Comparison of ENCODE assay signal across 25 cellular contexts in genomic region chr9:68805890-68806517, GRCh38.
DNase-seq lines count a peak whose midpoint lies in the region; ATAC-seq, FAIRE-seq and TF ChIP-seq lines count a peak whose summit lies in the region.
"Had no signal": no experiment of that assay in that cellular context is flagged by ENCODE, and none has a peak within 500 bp of the region (broad histone marks: within the 10 kb centered on the region; RNA-seq: fewer than 3 reads in every experiment).

No MANE protein-coding gene starts in this region.

- CTCF ChIA-PET in K562 (lab: Yijun Ruan, JAX; ENCODE audit: low intra/inter-chr PET ratio) = no interaction called here
- CTCF ChIA-PET in activated CD4-positive, alpha-beta memory T cell treated with anti-CD3 and anti-CD28 coated beads, Interleukin-2, amount 10 ng/mL, durations not matched to agents 7 days and 5 days (lab: Charles Lee) = no interaction called here

- H3K27me3 ChIP-seq in K562 (ENCODE audit: control insufficient read depth in 2 of 2, insufficient read depth in 2 of 2, low read length in 2 of 2) (no peaks in the 10 kb centered on the region), right cardiac atrium (ENCODE audit: control insufficient read depth, insufficient read depth) (no peaks in the 10 kb centered on the region), gastrocnemius medialis (no peaks in the 10 kb centered on the region)
- H3K27me3 ChIP-seq: MG63, suprapubic skin had no signal

- TF ChIP-seq CTCF in K562 (IDR thresholded peaks at IDR 0.05 in 2 of 3, conservative IDR thresholded peaks at IDR 0.05 in 1 of 3; ENCODE audit: insufficient read depth in 2 of 3, low read depth in 1 of 3, low read length in 3 of 3) = no peak
- no peak for TF ChIP-seq CTCF in gastrocnemius medialis (IDR thresholded peaks at IDR 0.05 in 4 of 5, conservative IDR thresholded peaks at IDR 0.05 in 1 of 5)

- H3K36me3 ChIP-seq in K562 (ENCODE audit: control insufficient read depth, insufficient read depth, low read length) = no peaks in the 10 kb centered on the region
- H3K36me3 ChIP-seq in gastrocnemius medialis = no peaks in the 10 kb centered on the region
- H3K36me3 ChIP-seq: HAP-1, MG63, suprapubic skin had no signal

- no peak for TF ChIP-seq RAD21 in K562 (CRISPR knock-in tag; conservative IDR thresholded peaks at IDR 0.05 in 1 of 2, IDR thresholded peaks at IDR 0.05 in 1 of 2)

- POLR2A ChIA-PET in K562 (lab: Yijun Ruan, JAX) = no interaction called here
- POLR2A ChIA-PET in activated CD4-positive, alpha-beta memory T cell treated with anti-CD3 and anti-CD28 coated beads, Interleukin-2, amount 10 ng/mL, durations not matched to agents 7 days and 5 days (lab: Charles Lee) = no interaction called here

- peaks cover 9 to 10% of the 10 kb centered on the region in 2 experiments; a peak in 2 of 5 replicates for H3K4me1 ChIP-seq in K562 (replicated peaks in 1 of 2; ENCODE audit: control insufficient read depth in 2 of 2, insufficient read depth in 2 of 2, low read length in 2 of 2)
- peaks cover 14% of the 10 kb centered on the region for H3K4me1 ChIP-seq in right cardiac atrium (ENCODE audit: control insufficient read depth, insufficient read depth, low read length)
- H3K4me1 ChIP-seq in gastrocnemius medialis = peaks cover 10 to 15% of the 10 kb centered on the region in 2 donors
- H3K4me1 ChIP-seq: suprapubic skin had no signal

- H3K27ac Mint-ChIP-seq in activated CD4-positive, alpha-beta memory T cell treated with anti-CD3 and anti-CD28 coated beads, Interleukin-2, amount 10 ng/mL, durations not matched to agents 7 days and 5 days = no peak overlapping the region
- H3K27ac Mint-ChIP-seq: T-cell had no signal

- no peaks in the 10 kb centered on the region for H3K36me3 Mint-ChIP-seq in activated CD4-positive, alpha-beta memory T cell treated with anti-CD3 and anti-CD28 coated beads, Interleukin-2, amount 10 ng/mL, durations not matched to agents 7 days and 5 days (ENCODE audit: low read depth)
- H3K36me3 Mint-ChIP-seq: naive thymus-derived CD4-positive, alpha-beta T cell; T-cell had no signal

- no peak overlapping the region for H3K4me3 ChIP-seq in K562
- no peak overlapping the region for H3K4me3 ChIP-seq in right cardiac atrium (ENCODE audit: low read length)
- H3K4me3 ChIP-seq in gastrocnemius medialis = no peak overlapping the region
- H3K4me3 ChIP-seq: HAP-1, MG63, suprapubic skin had no signal

- FAIRE-seq in K562 (lab: Jason Lieb, UNC) = peak; percentile 6
- FAIRE-seq: G401.6, islet of Langerhans had no signal

- DNase-seq in ELF-1 (ENCODE audit: low read depth, low spot score) = peak; percentile 30
- peak in 1 of 4 experiments; percentile 29 for DNase-seq in K562 (ENCODE audit: extremely low read depth in 1 of 4, low spot score in 3 of 4)
- DNase-seq in right cardiac atrium = no peak
- DNase-seq in gastrocnemius medialis = no peak
- no peak for DNase-seq in SW 1271 (lab: John Stamatoyannopoulos, UW)
- DNase-seq in NCI-H1105 (lab: John Stamatoyannopoulos, UW) = no peak
- no peak for DNase-seq in AML-193 (lab: John Stamatoyannopoulos, UW)
- DNase-seq in activated CD4-positive, alpha-beta memory T cell treated with anti-CD3 and anti-CD28 coated beads, Interleukin-2, amount 10 ng/mL, durations not matched to agents 7 days and 5 days = no peak
- DNase-seq: ACHN; activated naive CD4-positive, alpha-beta T cell; activated T-cell treated with anti-CD3 and anti-CD28 coated beads, Interleukin-2, amount 50 U/mL, for 4 hours; amniotic stem cell; hippocampal formation; IMR-90; MG63; naive thymus-derived CD4-positive, alpha-beta T cell; SIG-M5; T-cell had no signal

- H4K20me1 ChIP-seq in K562 (replicated peaks; ENCODE audit: control insufficient read depth, insufficient read depth, low read length) = peaks cover 17% of the 10 kb centered on the region

- TF ChIP-seq POLR2A in K562 (conservative IDR thresholded peaks at IDR 0.05) (no peak), gastrocnemius medialis (IDR thresholded peaks at IDR 0.05) (no peak)

- no peak overlapping the region; a peak in 1 of 4 replicates for H3K9ac ChIP-seq in K562 (ENCODE audit: insufficient read depth in 1 of 2, low read depth in 2 of 2, low read length in 2 of 2)

- H3K9me3 ChIP-seq in K562 (replicated peaks; ENCODE audit: control insufficient read depth, insufficient read depth, low read depth, low read length) = no peaks in the 10 kb centered on the region
- no peaks in the 10 kb centered on the region for H3K9me3 ChIP-seq in right cardiac atrium (ENCODE audit: control insufficient read depth, low read length)
- H3K9me3 ChIP-seq in gastrocnemius medialis = no peaks in the 10 kb centered on the region
- H3K9me3 ChIP-seq: HAP-1, MG63, suprapubic skin had no signal

- H3K4me3 Mint-ChIP-seq in activated CD4-positive, alpha-beta memory T cell treated with anti-CD3 and anti-CD28 coated beads, Interleukin-2, amount 10 ng/mL, durations not matched to agents 7 days and 5 days = no peak overlapping the region
- H3K4me3 Mint-ChIP-seq: activated T-cell treated with anti-CD3 and anti-CD28 coated beads, Interleukin-2, amount 50 U/mL, for 4 hours; central memory CD8-positive, alpha-beta T cell; naive thymus-derived CD4-positive, alpha-beta T cell; T-cell had no signal

- H2AFZ ChIP-seq in K562 (ENCODE audit: low read depth, low read length) = no peak overlapping the region

- H3K27me3 Mint-ChIP-seq in activated CD4-positive, alpha-beta memory T cell treated with anti-CD3 and anti-CD28 coated beads, Interleukin-2, amount 10 ng/mL, durations not matched to agents 7 days and 5 days = peaks cover 2% of the 10 kb centered on the region
- H3K27me3 Mint-ChIP-seq: T-cell had no signal

- H3K9me1 ChIP-seq in K562 (ENCODE audit: control insufficient read depth, insufficient read depth, low read length) = peaks cover 5% of the 10 kb centered on the region

- WGBS in K562 (ENCODE audit: insufficient coverage, low coverage, missing lambda C conversion rate) = 93% methylated on average over 3 of the region's 3 CpGs
- 56% methylated on average over 3 of the region's 3 CpGs for WGBS in right cardiac atrium

- H3K4me2 ChIP-seq in K562 (ENCODE audit: insufficient read depth, low read length) = peak overlapping the region; percentile 11; the same call in 1 of the 2 replicates

- no peak for TF ChIP-seq EP300 in K562 (IDR thresholded peaks at IDR 0.05; ENCODE audit: low read length)

- in situ Hi-C loops in K562 (cut with MboI) = no loop called here
- in situ Hi-C loops in gastrocnemius medialis (cut with MboI; ENCODE audit: low sequenced_read_pairs in 4 of 4) = no loop called here

- intact Hi-C loops in K562 (cut with micrococcal nuclease) = no loop called here
- intact Hi-C loops in right cardiac atrium (cut with DNase I) = no loop called here
- intact Hi-C loops in gastrocnemius medialis (cut with DNase I; ENCODE audit: low total_unique reads) = no loop called here

- H3K27ac ChIP-seq in K562 (ENCODE audit: extremely low read depth, low read depth, low read length) (no peak overlapping the region), right cardiac atrium (ENCODE audit: low read length) (peak overlapping the region; percentile 86), gastrocnemius medialis (peak overlapping the region in 3 of 4 donors; percentile 31 to 46 (median 45))
- H3K27ac ChIP-seq: epithelial cell of prostate, suprapubic skin had no signal

- no peaks in the 10 kb centered on the region; the same call in 1 of the 3 replicates for H3K79me2 ChIP-seq in K562 (ENCODE audit: control insufficient read depth, insufficient read depth, low read length)

- BruUV-seq in K562 (replicated peaks; lab: Mats Ljungman, UMichigan) = no TSS peak

- no peaks in the 10 kb centered on the region for H3K9me3 Mint-ChIP-seq in activated CD4-positive, alpha-beta memory T cell treated with anti-CD3 and anti-CD28 coated beads, Interleukin-2, amount 10 ng/mL, durations not matched to agents 7 days and 5 days
- H3K9me3 Mint-ChIP-seq: activated T-cell treated with anti-CD3 and anti-CD28 coated beads, Interleukin-2, amount 50 U/mL, for 4 hours; central memory CD8-positive, alpha-beta T cell; naive thymus-derived CD4-positive, alpha-beta T cell; T-cell had no signal

- H3K4me1 Mint-ChIP-seq in activated CD4-positive, alpha-beta memory T cell treated with anti-CD3 and anti-CD28 coated beads, Interleukin-2, amount 10 ng/mL, durations not matched to agents 7 days and 5 days = no peaks in the 10 kb centered on the region
- H3K4me1 Mint-ChIP-seq: central memory CD8-positive, alpha-beta T cell; T-cell had no signal

- ATAC-seq in K562 (peak; percentile 48), right cardiac atrium (peak; percentile 27 to 54), gastrocnemius medialis (peak in 1 of 2 donors; percentile 40)
- ATAC-seq: activated T-cell treated with anti-CD3 and anti-CD28 coated beads, Interleukin-2, amount 50 U/mL, for 4 hours; naive thymus-derived CD4-positive, alpha-beta T cell; sciatic nerve; T-cell had no signal

TF ChIP-seq in K562, 482 proteins besides CTCF, POLR2A, EP300 and RAD21 (continues in another document):
- TF ChIP-seq, protein P1, sequence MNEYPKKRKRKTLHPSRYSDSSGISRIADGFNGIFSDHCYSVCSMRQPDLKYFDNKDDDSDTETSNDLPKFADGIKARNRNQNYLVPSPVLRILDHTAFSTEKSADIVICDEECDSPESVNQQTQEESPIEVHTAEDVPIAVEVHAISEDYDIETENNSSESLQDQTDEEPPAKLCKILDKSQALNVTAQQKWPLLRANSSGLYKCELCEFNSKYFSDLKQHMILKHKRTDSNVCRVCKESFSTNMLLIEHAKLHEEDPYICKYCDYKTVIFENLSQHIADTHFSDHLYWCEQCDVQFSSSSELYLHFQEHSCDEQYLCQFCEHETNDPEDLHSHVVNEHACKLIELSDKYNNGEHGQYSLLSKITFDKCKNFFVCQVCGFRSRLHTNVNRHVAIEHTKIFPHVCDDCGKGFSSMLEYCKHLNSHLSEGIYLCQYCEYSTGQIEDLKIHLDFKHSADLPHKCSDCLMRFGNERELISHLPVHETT (CRISPR knock-in tag; conservative IDR thresholded peaks at IDR 0.05 in 1 of 2, IDR thresholded peaks at IDR 0.05 in 1 of 2) = no peak
- TF ChIP-seq CBFA2T3 (IDR thresholded peaks at IDR 0.05) (peak; percentile 45; the same call in 1 of the 2 replicates), ZNF217 (CRISPR knock-in tag; IDR thresholded peaks at IDR 0.05) (no peak), ARID1B (IDR thresholded peaks at IDR 0.05) (peak; percentile 31; the same call in 1 of the 2 replicates), NCOR1 (IDR thresholded peaks at IDR 0.05) (peak; percentile 28; the same call in 1 of the 2 replicates)
- TF ChIP-seq, protein P2, sequence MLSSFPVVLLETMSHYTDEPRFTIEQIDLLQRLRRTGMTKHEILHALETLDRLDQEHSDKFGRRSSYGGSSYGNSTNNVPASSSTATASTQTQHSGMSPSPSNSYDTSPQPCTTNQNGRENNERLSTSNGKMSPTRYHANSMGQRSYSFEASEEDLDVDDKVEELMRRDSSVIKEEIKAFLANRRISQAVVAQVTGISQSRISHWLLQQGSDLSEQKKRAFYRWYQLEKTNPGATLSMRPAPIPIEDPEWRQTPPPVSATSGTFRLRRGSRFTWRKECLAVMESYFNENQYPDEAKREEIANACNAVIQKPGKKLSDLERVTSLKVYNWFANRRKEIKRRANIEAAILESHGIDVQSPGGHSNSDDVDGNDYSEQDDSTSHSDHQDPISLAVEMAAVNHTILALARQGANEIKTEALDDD (IDR thresholded peaks at IDR 0.05) = peak; percentile 80
